In genomic region chrX:20471483-20471882, GRCh38 we compare ENCODE assay signal across 22 cellular contexts.
"Had no signal": no experiment of that assay in that cellular context is flagged by ENCODE, and none has a peak within 500 bp of the region (broad histone marks: within the 10 kb centered on the region; RNA-seq: fewer than 3 reads in every experiment).

No MANE protein-coding gene starts in this region.

- H3K4me1 Mint-ChIP-seq: immature natural killer cell, memory B cell had no signal

- H3K4me3 ChIP-seq: esophagus muscularis mucosa, gastroesophageal sphincter, left ventricle myocardium inferior, lower lobe of right lung, prostate gland, sigmoid colon, skin epidermis, stomach, thoracic aorta, transverse colon had no signal

- H3K36me3 ChIP-seq: esophagus muscularis mucosa, gastroesophageal sphincter, left ventricle myocardium inferior, lower lobe of right lung, prostate gland, sigmoid colon, stomach, thoracic aorta, transverse colon had no signal

- ATAC-seq: gastroesophageal sphincter; lower lobe of right lung; natural killer cell treated with Interleukin-12 subunit alpha and Interleukin-12 subunit beta and Interleukin-15 and Interleukin-18, amount 100 ng/mL, for 72 hours had no signal

- H3K36me3 Mint-ChIP-seq: memory B cell; mesothelial cell of epicardium; natural killer cell treated with Interleukin-12 subunit alpha and Interleukin-12 subunit beta and Interleukin-15 and Interleukin-18, amount 100 ng/mL, for 72 hours had no signal

- H3K4me3 Mint-ChIP-seq: immature natural killer cell; memory B cell; mesothelial cell of epicardium; natural killer cell treated with Interleukin-12 subunit alpha and Interleukin-12 subunit beta and Interleukin-15 and Interleukin-18, amount 100 ng/mL, for 72 hours had no signal

- H3K27ac ChIP-seq: epithelial cell of prostate, esophagus muscularis mucosa, gastroesophageal sphincter, left ventricle myocardium inferior, lower lobe of right lung, parathyroid adenoma, prostate gland, sigmoid colon, skin epidermis, stomach, thoracic aorta, transverse colon had no signal

- FAIRE-seq: endometrium, keratinocyte had no signal

- H3K9me3 ChIP-seq: esophagus muscularis mucosa, gastroesophageal sphincter, left ventricle myocardium inferior, lower lobe of right lung, prostate gland, sigmoid colon, stomach, thoracic aorta, transverse colon had no signal

- H3K9me3 Mint-ChIP-seq: immature natural killer cell; memory B cell; natural killer cell treated with Interleukin-12 subunit alpha and Interleukin-12 subunit beta and Interleukin-15 and Interleukin-18, amount 100 ng/mL, for 72 hours had no signal

- H3K4me1 ChIP-seq: esophagus muscularis mucosa, gastroesophageal sphincter, left ventricle myocardium inferior, lower lobe of right lung, parathyroid adenoma, prostate gland, sigmoid colon, stomach, transverse colon had no signal

- H3K27me3 ChIP-seq: esophagus muscularis mucosa, gastroesophageal sphincter, sigmoid colon, stomach, transverse colon had no signal

- H3K79me2 ChIP-seq: parathyroid adenoma had no signal

- H3K27ac Mint-ChIP-seq: immature natural killer cell; memory B cell; mesothelial cell of epicardium; natural killer cell treated with Interleukin-12 subunit alpha and Interleukin-12 subunit beta and Interleukin-15 and Interleukin-18, amount 100 ng/mL, for 72 hours had no signal

- H3K9ac ChIP-seq: parathyroid adenoma had no signal

- DNase-seq: effector memory CD4-positive, alpha-beta T cell; immature natural killer cell; left ventricle myocardium inferior; lower lobe of right lung; occipital lobe; sigmoid colon; stimulated activated naive CD4-positive, alpha-beta T cell; stomach; substantia nigra; transverse colon had no signal

- H2AFZ ChIP-seq: parathyroid adenoma had no signal
